Comparison of ENCODE assay signal across 8 cellular contexts in the genomic region with DNA sequence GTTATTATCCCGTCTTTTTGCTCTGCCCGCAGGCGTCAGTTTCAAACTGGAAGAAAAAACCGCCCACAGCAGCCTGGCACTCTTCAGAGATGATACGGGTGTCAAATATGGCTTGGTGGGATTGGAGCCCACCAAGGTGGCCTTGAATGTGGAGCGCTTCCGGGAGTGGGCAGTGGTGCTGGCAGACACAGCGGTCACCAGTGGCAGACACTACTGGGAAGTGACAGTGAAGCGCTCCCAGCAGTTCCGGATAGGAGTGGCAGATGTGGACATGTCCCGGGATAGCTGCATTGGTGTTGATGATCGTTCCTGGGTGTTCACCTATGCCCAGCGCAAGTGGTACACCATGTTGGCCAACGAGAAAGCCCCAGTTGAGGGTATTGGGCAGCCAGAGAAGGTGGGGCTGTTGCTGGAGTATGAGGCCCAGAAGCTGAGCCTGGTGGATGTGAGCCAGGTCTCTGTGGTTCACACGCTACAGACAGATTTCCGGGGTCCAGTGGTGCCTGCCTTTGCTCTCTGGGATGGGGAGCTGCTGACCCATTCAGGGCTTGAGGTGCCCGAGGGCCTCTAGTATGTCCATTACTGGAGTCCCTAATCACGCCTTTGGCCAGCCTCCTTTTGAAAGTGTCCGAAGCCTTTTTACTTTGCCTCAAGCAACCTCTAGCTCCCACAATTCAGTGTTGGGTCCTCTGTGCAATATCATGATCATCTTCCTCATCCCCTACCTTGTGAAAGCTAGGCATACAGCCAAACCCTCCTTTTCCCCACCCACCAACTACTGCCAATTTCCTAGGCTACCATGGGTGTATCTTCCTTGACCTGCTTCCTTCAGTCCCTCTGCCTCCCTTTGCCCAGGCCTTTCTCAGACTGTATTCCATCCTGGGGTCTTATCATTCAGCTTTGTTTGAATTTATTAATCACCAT. TPM values are rescaled to one million over a fixed set of nuclear protein-coding genes. Genes with fewer than 3 reads are reported as not detected.
DNase-seq lines count a peak whose midpoint lies in the region; ATAC-seq and TF ChIP-seq lines count a peak whose summit lies in the region.

No MANE protein-coding gene starts in this region.

- no peaks in the 10 kb centered on the region for H3K27me3 ChIP-seq in cardiac muscle cell
- no peaks in the 10 kb centered on the region for H3K27me3 ChIP-seq in esophagus (ENCODE audit: control insufficient read depth in 1 of 2, insufficient read depth in 2 of 2, low read length in 2 of 2)
- no peaks in the 10 kb centered on the region for H3K27me3 ChIP-seq in neural progenitor cell

- WGBS in esophagus, 2 donors, result 35 to 38% methylated on average over 19 of the region's 19 CpGs

- H3K4me1 Mint-ChIP-seq in T-helper 17 cell, result peaks cover 15% of the 10 kb centered on the region
- peaks cover 18% of the 10 kb centered on the region for H3K4me1 Mint-ChIP-seq in neural progenitor cell

- no peaks in the 10 kb centered on the region for H4K20me1 ChIP-seq in neural progenitor cell (ENCODE audit: low read depth)

- H3K79me2 ChIP-seq in neural progenitor cell (ENCODE audit: low read depth), result peaks cover 38% of the 10 kb centered on the region

- H3K4me3 ChIP-seq in cardiac muscle cell, result peak overlapping the region; percentile 76
- peak overlapping the region; percentile 66 to 75 for H3K4me3 ChIP-seq in esophagus (ENCODE audit: low read depth in 1 of 2, low read length in 2 of 2)
- H3K4me3 ChIP-seq in neural progenitor cell, result peak overlapping the region; percentile 93

- H3K9ac ChIP-seq in neural progenitor cell, result peak overlapping the region; percentile 91

- no peak for ATAC-seq in T-helper 17 cell

- TF ChIP-seq CTCF in cardiac muscle cell (IDR thresholded peaks at IDR 0.05; ENCODE audit: low read depth, low read length), result no peak
- no peak for TF ChIP-seq CTCF in neural progenitor cell (IDR thresholded peaks at IDR 0.05)

- H3K36me3 ChIP-seq in cardiac muscle cell (no peaks in the 10 kb centered on the region), esophagus (ENCODE audit: control insufficient read depth in 2 of 2, insufficient read depth in 2 of 2, low read length in 1 of 2) (no peaks in the 10 kb centered on the region), neural progenitor cell (no peaks in the 10 kb centered on the region)

- H3K4me3 Mint-ChIP-seq in T-helper 17 cell, result peak overlapping the region; percentile 97
- peak overlapping the region; percentile 97 for H3K4me3 Mint-ChIP-seq in neural progenitor cell

- H3K27ac ChIP-seq in cardiac muscle cell, result peak overlapping the region; percentile 74
- H3K27ac ChIP-seq in esophagus (ENCODE audit: low read depth in 2 of 2, low read length in 1 of 2), result peak overlapping the region; percentile 89
- no peak overlapping the region for H3K27ac ChIP-seq in neural progenitor cell

- H3K27ac Mint-ChIP-seq in T-helper 17 cell, result peak overlapping the region; percentile 95
- peak overlapping the region; percentile 95 for H3K27ac Mint-ChIP-seq in neural progenitor cell

- DNase-seq in cardiac muscle cell (ENCODE audit: low read depth in 1 of 2, low spot score in 1 of 2), result no peak
- DNase-seq in cardiac septum (ENCODE audit: low spot score), result no peak
- DNase-seq in T-helper 17 cell, result no peak
- no peak for DNase-seq in neural progenitor cell (ENCODE audit: low spot score)
- no peak for DNase-seq in HuH-7 (ENCODE audit: low spot score)
- DNase-seq in NK-92 (lab: John Stamatoyannopoulos, UW; ENCODE audit: unreplicated experiment), result no peak
- DNase-seq in NCI-H1436 treated with DMSO at 0.1 percent for 48 hours (lab: John Stamatoyannopoulos, UW), result no peak

- H3K36me3 Mint-ChIP-seq in T-helper 17 cell (ENCODE audit: low read depth), result no peaks in the 10 kb centered on the region
- H3K36me3 Mint-ChIP-seq in neural progenitor cell, result peaks cover 8% of the 10 kb centered on the region

- peak overlapping the region; percentile 83 for H2AFZ ChIP-seq in neural progenitor cell (replicated peaks)

- H3F3A ChIP-seq in neural progenitor cell (ENCODE audit: low read depth), result peaks cover 19% of the 10 kb centered on the region

- H3K4me2 ChIP-seq in neural progenitor cell, result peak overlapping the region; percentile 95

- intact Hi-C loops in cardiac septum (cut with DNase I), result loop anchor here (5.0 to 10.0 kb wide), 4 partner anchors 107 to 344 kb away; a partner anchor contains a TSS

- H3K9me3 ChIP-seq in cardiac muscle cell (ENCODE audit: low read depth) (no peaks in the 10 kb centered on the region), T-helper 17 cell (ENCODE audit: control insufficient read depth, low read length, poor library complexity, severe bottlenecking) (no peaks in the 10 kb centered on the region), esophagus (ENCODE audit: control insufficient read depth in 2 of 2, insufficient read depth in 1 of 2, low read depth in 1 of 2, low read length in 1 of 2) (no peaks in the 10 kb centered on the region), neural progenitor cell (ENCODE audit: low read depth) (no peaks in the 10 kb centered on the region)

- H3K27me3 Mint-ChIP-seq in T-helper 17 cell, result no peaks in the 10 kb centered on the region
- H3K27me3 Mint-ChIP-seq in neural progenitor cell (ENCODE audit: insufficient read depth, low read depth), result peaks cover 2% of the 10 kb centered on the region

- H3K4me1 ChIP-seq in cardiac muscle cell (ENCODE audit: low read depth) (no peaks in the 10 kb centered on the region), esophagus (ENCODE audit: control insufficient read depth in 2 of 2, insufficient read depth in 2 of 2, low read length in 1 of 2) (peaks cover 0 to 10% of the 10 kb centered on the region in 2 donors), neural progenitor cell (peaks cover 10% of the 10 kb centered on the region)

- no peaks in the 10 kb centered on the region for H3K9me3 Mint-ChIP-seq in neural progenitor cell

RNA-seq across cellular contexts. Expression of a gene that starts 0.9 kb away (rescaled TPM):
- total RNA-seq in cardiac muscle cell (3.6 and 4.9 TPM in 2 replicates), cardiac septum (3.3 TPM), T-helper 17 cell (1 to 10 TPM; 5.8 to 6.4 TPM), neural progenitor cell (ENCODE audit: low replicate concordance) (2.6 and 3.0 TPM in 2 replicates)
- polyA plus RNA-seq in cardiac muscle cell (4.4 and 5.3 TPM in 2 replicates), esophagus (1 to 10 TPM; 2.2 to 2.9 TPM)

RNA-seq across cellular contexts. Expression of a gene that starts 14.8 kb away (rescaled TPM):
- total RNA-seq in cardiac muscle cell, result not detected in 2 replicates
- 0.29 and 1.4 TPM in 2 replicates for polyA plus RNA-seq in cardiac muscle cell
- total RNA-seq in cardiac septum, result 0.48 TPM
- not detected for total RNA-seq in T-helper 17 cell
- polyA plus RNA-seq in esophagus, result under 1 TPM in 1 of 2 donors, not detected in 1; 0.04 TPM
- 0.03 TPM in 1 of 2 replicates, not detected in the other for total RNA-seq in neural progenitor cell (ENCODE audit: low replicate concordance)

RNA-seq across cellular contexts. Expression of a gene that starts 18.7 kb away (rescaled TPM):
- 1.3 and 1.4 TPM in 2 replicates for total RNA-seq in cardiac muscle cell
- polyA plus RNA-seq in cardiac muscle cell, result 1.2 and 1.3 TPM in 2 replicates
- 0.38 TPM for total RNA-seq in cardiac septum
- total RNA-seq in T-helper 17 cell, result 1 to 10 TPM; 1.9 to 2.8 TPM
- 1 to 10 TPM; 3.6 to 4.2 TPM for polyA plus RNA-seq in esophagus
- 2.3 and 2.9 TPM in 2 replicates for total RNA-seq in neural progenitor cell (ENCODE audit: low replicate concordance)

RNA-seq across cellular contexts. Expression of a gene that starts 20.0 kb away (rescaled TPM):
- total RNA-seq in cardiac muscle cell (12.8 and 19.6 TPM in 2 replicates), cardiac septum (2.0 TPM), T-helper 17 cell (1 to 10 TPM; 5.0 to 5.1 TPM), neural progenitor cell (ENCODE audit: low replicate concordance) (56.3 and 79.1 TPM in 2 replicates)
- polyA plus RNA-seq in cardiac muscle cell (22.7 and 28.5 TPM in 2 replicates), esophagus (1 to 10 TPM; 9.2 TPM)

RNA-seq across cellular contexts. Expression of a gene that starts 52.4 kb away (rescaled TPM):
- 8.5 and 11.4 TPM in 2 replicates for total RNA-seq in cardiac muscle cell
- 13.1 and 14.6 TPM in 2 replicates for polyA plus RNA-seq in cardiac muscle cell
- total RNA-seq in cardiac septum, result 23.0 TPM
- total RNA-seq in T-helper 17 cell, result 1 to 10 TPM; 2.1 to 3.0 TPM
- 1 to 10 TPM; 3.4 to 6.7 TPM for polyA plus RNA-seq in esophagus
- total RNA-seq in neural progenitor cell (ENCODE audit: low replicate concordance), result 12.9 and 13.1 TPM in 2 replicates
